7 cellular contexts compared by ENCODE assay signal in the genomic region with DNA sequence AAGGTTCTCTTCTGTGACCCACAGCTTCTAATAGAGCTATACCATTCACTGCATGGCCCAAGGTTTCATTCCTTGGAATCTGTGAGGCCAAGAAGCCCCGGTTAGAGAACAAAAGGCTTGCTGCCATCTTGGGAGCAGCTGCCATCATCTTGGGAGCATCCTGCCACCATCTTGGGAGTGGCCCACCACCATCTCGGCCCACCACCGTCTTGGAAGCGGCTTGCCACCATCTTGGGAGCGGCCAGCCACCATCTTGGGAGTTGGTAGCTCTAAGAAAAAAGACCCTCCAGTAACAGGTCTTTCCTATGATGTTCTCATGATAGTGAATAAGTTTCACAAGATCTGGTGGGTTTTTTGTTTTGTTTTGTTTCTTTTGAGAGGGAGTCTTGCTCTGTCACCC.
"Had no signal": no experiment of that assay in that cellular context is flagged by ENCODE, and none has a peak within 500 bp of the region (broad histone marks: within the 10 kb centered on the region; RNA-seq: fewer than 3 reads in every experiment).

No MANE protein-coding gene starts in this region.

- H3K27me3 Mint-ChIP-seq: IgD-negative memory B cell had no signal

- H3K4me3 Mint-ChIP-seq: H9, IgD-negative memory B cell had no signal

- H3K9ac ChIP-seq: GM23248 had no signal

- H3K27ac ChIP-seq: GM23248 had no signal

- FAIRE-seq: H1, H54, HepG2 had no signal

- H3K4me3 ChIP-seq: GM23248 had no signal

- H3K9me3 Mint-ChIP-seq: H9 had no signal

- DNase-seq: GM23248, H9, HCEC 1CT had no signal

- H3K36me3 Mint-ChIP-seq: IgD-negative memory B cell had no signal

- ATAC-seq: HepG2 had no signal

- H3K27ac Mint-ChIP-seq: H9, IgD-negative memory B cell had no signal

- H2AFZ ChIP-seq: GM23248 had no signal

- H3K4me1 Mint-ChIP-seq: H9, IgD-negative memory B cell had no signal
